24 cellular contexts compared by ENCODE assay signal in genomic region chr3:43055806-43056770, GRCh38. TPM values are rescaled to one million over a fixed set of nuclear protein-coding genes. Genes with fewer than 3 reads are reported as not detected.
DNase-seq lines count a peak whose midpoint lies in the region; ATAC-seq, FAIRE-seq and TF ChIP-seq lines count a peak whose summit lies in the region.
"Had no signal": no experiment of that assay in that cellular context is flagged by ENCODE, and none has a peak within 500 bp of the region (broad histone marks: within the 10 kb centered on the region; RNA-seq: fewer than 3 reads in every experiment).

No MANE protein-coding gene starts in this region.

- H3K9me1 ChIP-seq in K562 (ENCODE audit: control insufficient read depth, insufficient read depth, low read length): no peaks in the 10 kb centered on the region

- TF ChIP-seq POLR2A in K562 (conservative IDR thresholded peaks at IDR 0.05): no peak
- TF ChIP-seq POLR2A in esophagus muscularis mucosa (IDR thresholded peaks at IDR 0.05; ENCODE audit: low read depth): no peak

- TF ChIP-seq CTCF in K562 (IDR thresholded peaks at IDR 0.05 in 2 of 3, conservative IDR thresholded peaks at IDR 0.05 in 1 of 3; ENCODE audit: insufficient read depth in 2 of 3, low read depth in 1 of 3, low read length in 3 of 3) (no peak), esophagus muscularis mucosa (IDR thresholded peaks at IDR 0.05) (no peak), osteocyte (IDR thresholded peaks at IDR 0.05) (no peak)

- no TSS peak for BruUV-seq in K562 (replicated peaks; lab: Mats Ljungman, UMichigan)

- peak; percentile 6 for FAIRE-seq in K562 (lab: Jason Lieb, UNC)
- FAIRE-seq: HTR-8/SVneo had no signal

- no peak overlapping the region for H3K4me3 Mint-ChIP-seq in activated CD4-positive, alpha-beta T cell treated with anti-CD3 and anti-CD28 coated beads, Interleukin-2, amount 10 ng/mL, durations not matched to agents 7 days and 5 days
- H3K4me3 Mint-ChIP-seq in activated CD4-positive, alpha-beta T cell treated with anti-CD3 and anti-CD28 coated beads, Interleukin-2, amount 10 ng/mL, durations not matched to agents 24 days and 14 days: no peak overlapping the region
- no peak overlapping the region for H3K4me3 Mint-ChIP-seq in osteocyte (ENCODE audit: unreplicated experiment)
- H3K4me3 Mint-ChIP-seq: HFFc6 had no signal

- in situ Hi-C loops in K562 (cut with MboI): no loop called here

- H3K27me3 Mint-ChIP-seq in activated CD4-positive, alpha-beta T cell treated with anti-CD3 and anti-CD28 coated beads, Interleukin-2, amount 10 ng/mL, durations not matched to agents 7 days and 5 days: peaks cover 4% of the 10 kb centered on the region
- no peaks in the 10 kb centered on the region for H3K27me3 Mint-ChIP-seq in activated CD4-positive, alpha-beta T cell treated with anti-CD3 and anti-CD28 coated beads, Interleukin-2, amount 10 ng/mL, durations not matched to agents 24 days and 14 days
- H3K27me3 Mint-ChIP-seq in osteocyte (ENCODE audit: unreplicated experiment): peaks cover 5% of the 10 kb centered on the region

- no peak; the same call in 2 of the 3 replicates for ATAC-seq in K562

- 2% methylated on average over 15 of the region's 15 CpGs for WGBS in K562 (ENCODE audit: insufficient coverage, low coverage, missing lambda C conversion rate)
- WGBS in esophagus muscularis mucosa: 95% methylated on average over 13 of the region's 15 CpGs

- intact Hi-C loops in activated CD4-positive, alpha-beta T cell treated with anti-CD3 and anti-CD28 coated beads, Interleukin-2, amount 10 ng/mL, durations not matched to agents 24 days and 14 days (cut with micrococcal nuclease): no loop called here
- intact Hi-C loops in K562 (cut with micrococcal nuclease): no loop called here
- intact Hi-C loops in esophagus muscularis mucosa (cut with DNase I): no loop called here

- peaks cover 7% of the 10 kb centered on the region for H3K4me1 Mint-ChIP-seq in activated CD4-positive, alpha-beta T cell treated with anti-CD3 and anti-CD28 coated beads, Interleukin-2, amount 10 ng/mL, durations not matched to agents 7 days and 5 days
- no peaks in the 10 kb centered on the region for H3K4me1 Mint-ChIP-seq in activated CD4-positive, alpha-beta T cell treated with anti-CD3 and anti-CD28 coated beads, Interleukin-2, amount 10 ng/mL, durations not matched to agents 24 days and 14 days
- H3K4me1 Mint-ChIP-seq in osteocyte (ENCODE audit: unreplicated experiment): no peaks in the 10 kb centered on the region

- H3K79me2 ChIP-seq in K562 (ENCODE audit: control insufficient read depth, insufficient read depth, low read length): no peaks in the 10 kb centered on the region

- H2AFZ ChIP-seq in K562 (ENCODE audit: low read depth, low read length): no peak overlapping the region

- no peaks in the 10 kb centered on the region for H4K20me1 ChIP-seq in K562 (replicated peaks; ENCODE audit: control insufficient read depth, insufficient read depth, low read length)

- POLR2A ChIA-PET in activated CD4-positive, alpha-beta T cell treated with anti-CD3 and anti-CD28 coated beads, Interleukin-2, amount 10 ng/mL, durations not matched to agents 7 days and 5 days (lab: Charles Lee): no interaction called here
- POLR2A ChIA-PET in K562 (lab: Yijun Ruan, JAX): interaction anchor here (0.6 kb wide), 1 partner anchor 178 kb away, joined by 4 read pairs; no protein-coding TSS in a partner anchor

- peaks cover 16 to 63% of the 10 kb centered on the region in 2 experiments; a peak in 4 of 5 replicates for H3K27me3 ChIP-seq in K562 (ENCODE audit: control insufficient read depth in 2 of 2, insufficient read depth in 2 of 2, low read length in 2 of 2)
- H3K27me3 ChIP-seq in esophagus muscularis mucosa: no peaks in the 10 kb centered on the region

- TF ChIP-seq RAD21 in K562 (CRISPR knock-in tag; conservative IDR thresholded peaks at IDR 0.05 in 1 of 2, IDR thresholded peaks at IDR 0.05 in 1 of 2): no peak

- H3K27ac ChIP-seq in K562 (ENCODE audit: extremely low read depth, low read depth, low read length) (no peak overlapping the region), esophagus muscularis mucosa (replicated peaks in 1 of 4) (no peak overlapping the region)
- H3K27ac ChIP-seq: RWPE1 had no signal

- TF ChIP-seq EP300 in K562 (IDR thresholded peaks at IDR 0.05; ENCODE audit: low read length) (no peak), esophagus muscularis mucosa (IDR thresholded peaks at IDR 0.05) (no peak)

- CTCF ChIA-PET in activated CD4-positive, alpha-beta T cell treated with anti-CD3 and anti-CD28 coated beads, Interleukin-2, amount 10 ng/mL, durations not matched to agents 7 days and 5 days (lab: Charles Lee): no interaction called here
- CTCF ChIA-PET in K562 (lab: Yijun Ruan, JAX; ENCODE audit: low intra/inter-chr PET ratio): no interaction called here

- no peak overlapping the region for H3K4me3 ChIP-seq in K562
- no peak overlapping the region for H3K4me3 ChIP-seq in esophagus muscularis mucosa
- H3K4me3 ChIP-seq: HAP-1 had no signal

- H3K9me3 ChIP-seq in K562 (replicated peaks; ENCODE audit: control insufficient read depth, insufficient read depth, low read depth, low read length) (no peaks in the 10 kb centered on the region), esophagus muscularis mucosa (peaks cover 0 to 21% (median 4%) of the 10 kb centered on the region in 4 donors)
- H3K9me3 ChIP-seq: HAP-1 had no signal

- H3K36me3 ChIP-seq in K562 (ENCODE audit: control insufficient read depth, insufficient read depth, low read length) (no peaks in the 10 kb centered on the region), esophagus muscularis mucosa (no peaks in the 10 kb centered on the region)
- H3K36me3 ChIP-seq: HAP-1 had no signal

- no peak overlapping the region for H3K4me2 ChIP-seq in K562 (ENCODE audit: insufficient read depth, low read length)

- no peak overlapping the region for H3K27ac Mint-ChIP-seq in activated CD4-positive, alpha-beta T cell treated with anti-CD3 and anti-CD28 coated beads, Interleukin-2, amount 10 ng/mL, durations not matched to agents 7 days and 5 days
- no peak overlapping the region for H3K27ac Mint-ChIP-seq in activated CD4-positive, alpha-beta T cell treated with anti-CD3 and anti-CD28 coated beads, Interleukin-2, amount 10 ng/mL, durations not matched to agents 24 days and 14 days
- no peak overlapping the region for H3K27ac Mint-ChIP-seq in osteocyte (ENCODE audit: unreplicated experiment)
- H3K27ac Mint-ChIP-seq: HFFc6 had no signal

- H3K4me1 ChIP-seq in K562 (replicated peaks in 1 of 2; ENCODE audit: control insufficient read depth in 2 of 2, insufficient read depth in 2 of 2, low read length in 2 of 2) (no peaks in the 10 kb centered on the region), esophagus muscularis mucosa (peaks cover 0 to 5% (median 0%) of the 10 kb centered on the region in 4 donors)
- H3K4me1 ChIP-seq: HAP-1 had no signal

- no peaks in the 10 kb centered on the region for H3K36me3 Mint-ChIP-seq in activated CD4-positive, alpha-beta T cell treated with anti-CD3 and anti-CD28 coated beads, Interleukin-2, amount 10 ng/mL, durations not matched to agents 7 days and 5 days (ENCODE audit: low read depth)
- H3K36me3 Mint-ChIP-seq in activated CD4-positive, alpha-beta T cell treated with anti-CD3 and anti-CD28 coated beads, Interleukin-2, amount 10 ng/mL, durations not matched to agents 24 days and 14 days (ENCODE audit: low read depth): no peaks in the 10 kb centered on the region
- no peaks in the 10 kb centered on the region for H3K36me3 Mint-ChIP-seq in osteocyte (ENCODE audit: unreplicated experiment)

- DNase-seq in activated CD4-positive, alpha-beta T cell treated with anti-CD3 and anti-CD28 coated beads, Interleukin-2, amount 10 ng/mL, durations not matched to agents 7 days and 5 days: peak; percentile 3
- no peak for DNase-seq in activated CD4-positive, alpha-beta T cell treated with anti-CD3 and anti-CD28 coated beads, Interleukin-2, amount 10 ng/mL, durations not matched to agents 24 days and 14 days
- DNase-seq in K562 (ENCODE audit: extremely low read depth in 1 of 4, low spot score in 3 of 4) (no peak), esophagus muscularis mucosa (ENCODE audit: extremely low spot score) (peak; percentile 82), osteocyte (ENCODE audit: extremely low spot score, unreplicated experiment) (peak; percentile 64), activated gamma-delta T cell treated with Interleukin-2 at 50 U/mL for 16 hours (no peak)
- no peak for DNase-seq in stimulated activated CD4-positive, alpha-beta T cell treated with anti-CD3 and anti-CD28 coated beads, Interleukin-4, amount 100 ng/mL, for 24 hours
- DNase-seq: DMS153, DND-41, GOT3, HFFc6, KBM-7, MV-4-11, NCI-H1105, NCI-H146, NCI-H1930, NCI-H2107, NCI-H446 treated with DMSO at 0.1 percent for 48 hours, NCI-H526, NCI-H82, SHP77 treated with DMSO at 0.1 percent for 48 hours had no signal

- H3K9ac ChIP-seq in K562 (ENCODE audit: insufficient read depth in 1 of 2, low read depth in 2 of 2, low read length in 2 of 2): no peak overlapping the region

- peaks cover 18% of the 10 kb centered on the region for H3K9me3 Mint-ChIP-seq in activated CD4-positive, alpha-beta T cell treated with anti-CD3 and anti-CD28 coated beads, Interleukin-2, amount 10 ng/mL, durations not matched to agents 7 days and 5 days
- H3K9me3 Mint-ChIP-seq in activated CD4-positive, alpha-beta T cell treated with anti-CD3 and anti-CD28 coated beads, Interleukin-2, amount 10 ng/mL, durations not matched to agents 24 days and 14 days: peaks cover 4% of the 10 kb centered on the region
- H3K9me3 Mint-ChIP-seq in osteocyte (ENCODE audit: unreplicated experiment): peaks cover 2% of the 10 kb centered on the region
- H3K9me3 Mint-ChIP-seq: HFFc6 had no signal

RNA-seq across cellular contexts. Expression of gene POMGNT2, which starts 49.8 kb away (rescaled TPM):
- 1 to 10 TPM; 6.7 to 6.9 TPM for total RNA-seq in activated CD4-positive, alpha-beta T cell treated with anti-CD3 and anti-CD28 coated beads, Interleukin-2, amount 10 ng/mL, durations not matched to agents 7 days and 5 days
- 8.3 and 8.8 TPM in 2 replicates for total RNA-seq in activated CD4-positive, alpha-beta T cell treated with anti-CD3 and anti-CD28 coated beads, Interleukin-2, amount 10 ng/mL, durations not matched to agents 24 days and 14 days
- 5.8 and 16.8 TPM in 2 replicates for total RNA-seq in K562 (2011; cell fraction: chromatin; rRNA removed; ENCODE audit: low replicate concordance)
- 17.5 and 24.3 TPM in 2 replicates for total RNA-seq in K562 (2011; cell fraction: nucleolus; rRNA removed)
- total RNA-seq in K562 (2011; cell fraction: nucleoplasm; rRNA removed): 15.8 and 20.2 TPM in 2 replicates
- total RNA-seq in K562 (2014; rRNA removed) (14.1 and 16.0 TPM in 2 replicates), K562 (2014; rRNA removed; fragmentation: Illumina TruSeq; extraction: Trizol) (4.5 and 5.8 TPM in 2 replicates), K562 (2015; rRNA removed; fragmentation: Illumina TruSeq; extraction: Trizol) (9.8 and 10.8 TPM in 2 replicates), K562 (2021) (13.1 and 13.3 TPM in 2 replicates), esophagus muscularis mucosa (10 to 100 TPM; 22.4 to 39.6 (median 31.1) TPM), osteocyte (16.1 and 18.5 TPM in 2 replicates)
- polyA plus RNA-seq in K562 (2011; rRNA removed) (12.1 and 16.9 TPM in 2 replicates), K562 (2014; fragmentation: Illumina TruSeq; extraction: Trizol) (10.3 and 13.5 TPM in 2 replicates), K562 (2014; fragmentation: Nextera tagmentation; extraction: Ambion mirVana) (1 to 10 TPM in 1 of 2 experiments, under 1 TPM in 1; 0.65 to 1.1 TPM), K562 (2014; rRNA removed) (11.9 and 13.9 TPM in 2 replicates)
- polyA plus RNA-seq in K562 (2011; cell fraction: cytosol; rRNA removed): 20.8 and 35.7 TPM in 2 replicates
- polyA plus RNA-seq in K562 (2011; cell fraction: nucleus; rRNA removed): 10.2 and 14.5 TPM in 2 replicates
- 12.2 and 18.6 TPM in 2 replicates for polyA plus RNA-seq in K562 (2012)
- 7.0 and 10.0 TPM in 2 replicates for polyA minus RNA-seq in K562 (2011; rRNA and poly(A)+ RNA removed)
- 9.9 and 10.3 TPM in 2 replicates for polyA minus RNA-seq in K562 (2011; cell fraction: cytosol; rRNA and poly(A)+ RNA removed)
- 3.1 and 5.0 TPM in 2 replicates for polyA minus RNA-seq in K562 (2011; cell fraction: nucleus; rRNA and poly(A)+ RNA removed)

Comparison
In these comparisons a context has a peak if more than half of its experiments do, and no peak if none do; other contexts are left out.
1. DNase-seq: peak in activated CD4-positive, alpha-beta T cell treated with anti-CD3 and anti-CD28 coated beads, Interleukin-2, amount 10 ng/mL, durations not matched to agents 7 days and 5 days (single experiment), esophagus muscularis mucosa (single experiment) and osteocyte (single experiment); none in activated CD4-positive, alpha-beta T cell treated with anti-CD3 and anti-CD28 coated beads, Interleukin-2, amount 10 ng/mL, durations not matched to agents 24 days and 14 days (single experiment), K562 (0 of 4), stimulated activated CD4-positive, alpha-beta T cell treated with anti-CD3 and anti-CD28 coated beads, Interleukin-4, amount 100 ng/mL, for 24 hours (single experiment) and activated gamma-delta T cell treated with Interleukin-2 at 50 U/mL for 16 hours (single experiment).